Comparison of ENCODE assay signal across 11 cellular contexts in the genomic region with DNA sequence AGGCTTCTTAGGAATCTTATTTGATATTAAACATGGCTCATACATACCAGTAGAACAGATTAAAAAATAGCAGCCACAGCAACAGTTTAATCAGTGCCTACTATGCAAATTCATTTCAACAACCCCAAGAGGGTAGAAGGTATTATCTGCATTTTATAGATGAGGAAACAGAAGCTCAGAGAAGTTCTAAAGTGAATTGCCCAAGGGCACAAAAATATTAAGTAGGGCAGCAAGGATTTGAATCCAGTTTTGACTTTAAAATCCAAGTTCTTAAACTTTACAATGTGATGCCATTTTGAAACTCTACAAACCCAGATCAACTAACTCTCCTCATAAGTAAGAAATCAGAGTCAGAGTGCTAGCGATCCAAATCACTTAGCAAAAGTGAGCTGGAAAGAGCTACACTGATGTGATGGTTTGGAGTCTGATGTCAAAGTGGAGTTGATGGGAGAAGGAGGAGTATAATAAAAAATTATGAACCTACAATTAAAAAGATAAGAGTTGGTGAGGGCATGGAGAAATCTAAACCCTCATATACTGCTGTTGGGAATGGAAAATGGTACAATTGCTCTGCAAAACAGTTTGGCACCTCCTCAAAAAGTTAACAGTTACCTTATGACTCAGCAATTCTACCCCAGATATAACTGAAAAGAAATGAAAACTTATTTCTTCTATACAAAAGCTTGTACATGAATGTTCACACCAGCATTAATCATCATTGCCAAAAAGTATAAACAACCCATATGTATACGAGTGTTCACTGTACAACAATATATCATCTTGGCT. TPM values are rescaled to one million over a fixed set of nuclear protein-coding genes. Genes with fewer than 3 reads are reported as not detected.
DNase-seq lines count a peak whose midpoint lies in the region; ATAC-seq and TF ChIP-seq lines count a peak whose summit lies in the region.
"Had no signal": no experiment of that assay in that cellular context is flagged by ENCODE, and none has a peak within 500 bp of the region (broad histone marks: within the 10 kb centered on the region; RNA-seq: fewer than 3 reads in every experiment).

No MANE protein-coding gene starts in this region.

- H3K27ac Mint-ChIP-seq in stimulated activated effector memory CD8-positive, alpha-beta T cell treated with anti-CD3 and anti-CD28 coated beads, Interleukin-12 subunit alpha, Interleukin-12 subunit beta, amount 100 ng/mL, for 72 hours, result peak overlapping the region; percentile 5
- H3K27ac Mint-ChIP-seq: activated naive CD8-positive, alpha-beta T cell treated with anti-CD3 and anti-CD28 coated beads, Interleukin-2, amount 50 U/mL, for 24 hours had no signal

- H3K36me3 Mint-ChIP-seq in stimulated activated effector memory CD8-positive, alpha-beta T cell treated with anti-CD3 and anti-CD28 coated beads, Interleukin-12 subunit alpha, Interleukin-12 subunit beta, amount 100 ng/mL, for 72 hours, result no peaks in the 10 kb centered on the region

- no peaks in the 10 kb centered on the region for H3K9me3 Mint-ChIP-seq in stimulated activated effector memory CD8-positive, alpha-beta T cell treated with anti-CD3 and anti-CD28 coated beads, Interleukin-12 subunit alpha, Interleukin-12 subunit beta, amount 100 ng/mL, for 72 hours
- H3K9me3 Mint-ChIP-seq: activated naive CD8-positive, alpha-beta T cell treated with anti-CD3 and anti-CD28 coated beads, Interleukin-2, amount 50 U/mL, for 24 hours had no signal

- TF ChIP-seq CTCF in cardiac muscle cell (IDR thresholded peaks at IDR 0.05; ENCODE audit: low read depth, low read length), result no peak
- TF ChIP-seq CTCF in astrocyte of the spinal cord (IDR thresholded peaks at IDR 0.05; ENCODE audit: low read depth, low read length), result no peak
- TF ChIP-seq CTCF in GM13976 (IDR thresholded peaks at IDR 0.05; ENCODE audit: borderline replicate concordance, control extremely low read depth, extremely low read depth, insufficient read depth, missing control alignments), result no peak

- peaks cover 8% of the 10 kb centered on the region for H3K4me1 Mint-ChIP-seq in stimulated activated effector memory CD8-positive, alpha-beta T cell treated with anti-CD3 and anti-CD28 coated beads, Interleukin-12 subunit alpha, Interleukin-12 subunit beta, amount 100 ng/mL, for 72 hours

- in situ Hi-C loops in astrocyte of the spinal cord (cut with HindIII; ENCODE audit: low sequenced_read_pairs), result no loop called here
- in situ Hi-C loops in GM13976 (cut with MboI; ENCODE audit: low sequenced_read_pairs, unreplicated experiment), result loop anchor here (10.0 kb wide), 1 partner anchor 247 kb away; no protein-coding TSS in a partner anchor

- H3K4me1 ChIP-seq in cardiac muscle cell (ENCODE audit: low read depth), result no peaks in the 10 kb centered on the region
- H3K4me1 ChIP-seq: parathyroid adenoma had no signal

- no peaks in the 10 kb centered on the region for H3K9me3 ChIP-seq in cardiac muscle cell (ENCODE audit: low read depth)

- peak overlapping the region; percentile 49 for H3K27ac ChIP-seq in cardiac muscle cell
- H3K27ac ChIP-seq: parathyroid adenoma had no signal

- intact Hi-C loops in left ventricle myocardium superior (cut with micrococcal nuclease), result no loop called here

- DNase-seq in cardiac muscle cell (ENCODE audit: low read depth in 1 of 2, low spot score in 1 of 2) (peak in 1 of 2 donors; percentile 47), left ventricle myocardium superior (no peak), astrocyte of the spinal cord (ENCODE audit: low read depth, low spot score) (peak; percentile 43), iris pigment epithelial cell (ENCODE audit: low read depth) (peak; percentile 42), NCI-H446 (lab: John Stamatoyannopoulos, UW) (no peak), GM13976 (ENCODE audit: low spot score) (no peak)
- DNase-seq in stimulated activated effector memory CD8-positive, alpha-beta T cell treated with anti-CD3 and anti-CD28 coated beads, Interleukin-12 subunit alpha, Interleukin-12 subunit beta, amount 100 ng/mL, for 72 hours (ENCODE audit: low spot score in 2 of 2), result no peak
- DNase-seq: activated naive CD8-positive, alpha-beta T cell treated with anti-CD3 and anti-CD28 coated beads, Interleukin-2, amount 50 U/mL, for 24 hours; stimulated activated CD4-positive, alpha-beta T cell treated with anti-CD3 and anti-CD28 coated beads, Interleukin-4, amount 100 ng/mL, for 4 hours had no signal

- no peaks in the 10 kb centered on the region for H3K36me3 ChIP-seq in cardiac muscle cell

- no peak overlapping the region for H3K4me3 Mint-ChIP-seq in stimulated activated effector memory CD8-positive, alpha-beta T cell treated with anti-CD3 and anti-CD28 coated beads, Interleukin-12 subunit alpha, Interleukin-12 subunit beta, amount 100 ng/mL, for 72 hours
- H3K4me3 Mint-ChIP-seq: activated naive CD8-positive, alpha-beta T cell treated with anti-CD3 and anti-CD28 coated beads, Interleukin-2, amount 50 U/mL, for 24 hours had no signal

- no peak for ATAC-seq in left ventricle myocardium superior
- ATAC-seq in stimulated activated effector memory CD8-positive, alpha-beta T cell treated with anti-CD3 and anti-CD28 coated beads, Interleukin-12 subunit alpha, Interleukin-12 subunit beta, amount 100 ng/mL, for 72 hours, result no peak
- no peak for ATAC-seq in HG02885 (IDR thresholded peaks at IDR 0.05; ENCODE audit: poor library complexity, unreplicated experiment)
- ATAC-seq: activated naive CD8-positive, alpha-beta T cell treated with anti-CD3 and anti-CD28 coated beads, Interleukin-2, amount 50 U/mL, for 24 hours had no signal

- no peaks in the 10 kb centered on the region for H3K27me3 ChIP-seq in cardiac muscle cell

- H3K4me3 ChIP-seq in cardiac muscle cell (no peak overlapping the region), astrocyte of the spinal cord (ENCODE audit: low read depth, low read length) (no peak overlapping the region)

RNA-seq across cellular contexts. Expression of gene PLXND1, which starts 51.0 kb away (rescaled TPM):
- 24.6 and 56.5 TPM in 2 replicates for total RNA-seq in cardiac muscle cell
- polyA plus RNA-seq in cardiac muscle cell, result 15.0 and 30.3 TPM in 2 replicates
- total RNA-seq in left ventricle myocardium superior, result 56.6 TPM

Comparison
In these comparisons a context has a peak if more than half of its experiments do, and no peak if none do; other contexts are left out.
1. DNase-seq: peak in astrocyte of the spinal cord (single experiment) and iris pigment epithelial cell (single experiment); none in left ventricle myocardium superior (single experiment), stimulated activated effector memory CD8-positive, alpha-beta T cell treated with anti-CD3 and anti-CD28 coated beads, Interleukin-12 subunit alpha, Interleukin-12 subunit beta, amount 100 ng/mL, for 72 hours (0 of 2), NCI-H446 (0 of 2) and GM13976 (single experiment).